1 cellular context compared by ENCODE assay signal in the genomic region with DNA sequence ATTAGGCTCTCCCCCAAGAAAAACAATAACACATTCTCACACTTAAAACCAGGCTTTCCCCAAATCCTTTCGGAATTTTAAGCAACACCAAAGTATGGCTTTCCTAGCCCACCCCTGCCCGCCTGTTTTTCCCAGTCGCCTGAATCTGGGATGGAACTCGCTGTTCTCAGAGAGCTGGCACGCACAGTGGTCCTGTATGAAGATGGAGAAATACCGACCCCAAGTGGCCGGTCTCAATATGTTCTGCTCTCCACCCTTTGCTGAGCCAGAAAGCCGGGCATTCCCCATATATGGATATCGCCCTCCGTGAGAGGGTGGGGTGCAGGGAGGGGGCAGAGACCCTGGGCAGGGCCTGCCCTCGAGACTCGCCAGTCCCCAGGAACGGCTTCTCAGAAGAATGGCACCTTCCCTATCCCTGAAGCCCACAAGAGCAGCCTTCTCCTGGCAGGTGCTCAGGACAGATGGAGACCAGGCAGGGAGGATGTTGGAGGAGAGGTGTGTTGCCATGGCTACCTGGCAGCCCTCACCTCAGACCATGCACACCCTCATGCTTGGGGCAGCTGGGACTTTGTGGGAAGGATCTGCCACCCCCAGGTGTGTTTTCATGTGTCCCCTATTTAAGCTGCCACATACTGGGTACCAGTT.
TF ChIP-seq lines count a peak whose summit lies in the region.

No MANE protein-coding gene starts in this region.

TF ChIP-seq in K562, 482 proteins besides CTCF, POLR2A, EP300 and RAD21 (continued from another document):
- TF ChIP-seq HINFP (tag; conservative IDR thresholded peaks at IDR 0.05; ENCODE audit: low read depth) (no peak), STAG1 (CRISPR knock-in tag; IDR thresholded peaks at IDR 0.05; ENCODE audit: borderline replicate concordance) (peak; percentile 92), TGIF2 (CRISPR knock-in tag; IDR thresholded peaks at IDR 0.05) (no peak), SRSF1 (IDR thresholded peaks at IDR 0.05; ENCODE audit: low read depth, low read length) (no peak), ZNF23 (CRISPR knock-in tag; IDR thresholded peaks at IDR 0.05) (no peak), SMC3 (conservative IDR thresholded peaks at IDR 0.05; ENCODE audit: insufficient read depth, low read depth, low read length) (peak; percentile 77), CBX8 (IDR thresholded peaks at IDR 0.05; ENCODE audit: borderline replicate concordance, extremely low read depth, low read depth, low read length, poor library complexity, severe bottlenecking) (no peak), WHSC1 (IDR thresholded peaks at IDR 0.05; ENCODE audit: low read length) (no peak), CCAR2 (IDR thresholded peaks at IDR 0.05; ENCODE audit: low read depth, low read length) (no peak), ZNF740 (CRISPR knock-in tag; IDR thresholded peaks at IDR 0.05) (no peak), ZNF740 (tag; IDR thresholded peaks at IDR 0.05) (no peak), ELK1 (CRISPR knock-in tag; IDR thresholded peaks at IDR 0.05) (no peak), CEBPB (tag; IDR thresholded peaks at IDR 0.05) (no peak), BRD4 (IDR thresholded peaks at IDR 0.05) (no peak), CC2D1A (IDR thresholded peaks at IDR 0.05) (0 out of 2 replicates have a peak, but pooled peaks have one; percentile 15), NFIC (IDR thresholded peaks at IDR 0.05) (no peak), DLX4 (CRISPR knock-in tag; IDR thresholded peaks at IDR 0.05) (no peak), HDAC8 (tag; IDR thresholded peaks at IDR 0.05) (no peak), JUND (IDR thresholded peaks at IDR 0.05; ENCODE audit: borderline replicate concordance, low read depth, low read length) (no peak), JUND (tag; IDR thresholded peaks at IDR 0.05; ENCODE audit: borderline replicate concordance, low read depth, low read length) (no peak), EHMT2 (IDR thresholded peaks at IDR 0.05) (no peak), VEZF1 (CRISPR knock-in tag; IDR thresholded peaks at IDR 0.05) (0 out of 2 replicates have a peak, but pooled peaks have one; percentile 19), STAT5B (CRISPR knock-in tag; IDR thresholded peaks at IDR 0.05) (no peak), HDAC3 (IDR thresholded peaks at IDR 0.05; ENCODE audit: borderline replicate concordance, partially characterized antibody) (no peak), HNRNPL (IDR thresholded peaks at IDR 0.05; ENCODE audit: low read depth, low read length) (no peak), NRF1 (conservative IDR thresholded peaks at IDR 0.05 in 1 of 2, IDR thresholded peaks at IDR 0.05 in 1 of 2) (peak; percentile 0 to 5; a peak in 1 of 4 replicates), CREBBP (IDR thresholded peaks at IDR 0.05; ENCODE audit: low read depth, low read length) (no peak)
- TF ChIP-seq, protein P1, sequence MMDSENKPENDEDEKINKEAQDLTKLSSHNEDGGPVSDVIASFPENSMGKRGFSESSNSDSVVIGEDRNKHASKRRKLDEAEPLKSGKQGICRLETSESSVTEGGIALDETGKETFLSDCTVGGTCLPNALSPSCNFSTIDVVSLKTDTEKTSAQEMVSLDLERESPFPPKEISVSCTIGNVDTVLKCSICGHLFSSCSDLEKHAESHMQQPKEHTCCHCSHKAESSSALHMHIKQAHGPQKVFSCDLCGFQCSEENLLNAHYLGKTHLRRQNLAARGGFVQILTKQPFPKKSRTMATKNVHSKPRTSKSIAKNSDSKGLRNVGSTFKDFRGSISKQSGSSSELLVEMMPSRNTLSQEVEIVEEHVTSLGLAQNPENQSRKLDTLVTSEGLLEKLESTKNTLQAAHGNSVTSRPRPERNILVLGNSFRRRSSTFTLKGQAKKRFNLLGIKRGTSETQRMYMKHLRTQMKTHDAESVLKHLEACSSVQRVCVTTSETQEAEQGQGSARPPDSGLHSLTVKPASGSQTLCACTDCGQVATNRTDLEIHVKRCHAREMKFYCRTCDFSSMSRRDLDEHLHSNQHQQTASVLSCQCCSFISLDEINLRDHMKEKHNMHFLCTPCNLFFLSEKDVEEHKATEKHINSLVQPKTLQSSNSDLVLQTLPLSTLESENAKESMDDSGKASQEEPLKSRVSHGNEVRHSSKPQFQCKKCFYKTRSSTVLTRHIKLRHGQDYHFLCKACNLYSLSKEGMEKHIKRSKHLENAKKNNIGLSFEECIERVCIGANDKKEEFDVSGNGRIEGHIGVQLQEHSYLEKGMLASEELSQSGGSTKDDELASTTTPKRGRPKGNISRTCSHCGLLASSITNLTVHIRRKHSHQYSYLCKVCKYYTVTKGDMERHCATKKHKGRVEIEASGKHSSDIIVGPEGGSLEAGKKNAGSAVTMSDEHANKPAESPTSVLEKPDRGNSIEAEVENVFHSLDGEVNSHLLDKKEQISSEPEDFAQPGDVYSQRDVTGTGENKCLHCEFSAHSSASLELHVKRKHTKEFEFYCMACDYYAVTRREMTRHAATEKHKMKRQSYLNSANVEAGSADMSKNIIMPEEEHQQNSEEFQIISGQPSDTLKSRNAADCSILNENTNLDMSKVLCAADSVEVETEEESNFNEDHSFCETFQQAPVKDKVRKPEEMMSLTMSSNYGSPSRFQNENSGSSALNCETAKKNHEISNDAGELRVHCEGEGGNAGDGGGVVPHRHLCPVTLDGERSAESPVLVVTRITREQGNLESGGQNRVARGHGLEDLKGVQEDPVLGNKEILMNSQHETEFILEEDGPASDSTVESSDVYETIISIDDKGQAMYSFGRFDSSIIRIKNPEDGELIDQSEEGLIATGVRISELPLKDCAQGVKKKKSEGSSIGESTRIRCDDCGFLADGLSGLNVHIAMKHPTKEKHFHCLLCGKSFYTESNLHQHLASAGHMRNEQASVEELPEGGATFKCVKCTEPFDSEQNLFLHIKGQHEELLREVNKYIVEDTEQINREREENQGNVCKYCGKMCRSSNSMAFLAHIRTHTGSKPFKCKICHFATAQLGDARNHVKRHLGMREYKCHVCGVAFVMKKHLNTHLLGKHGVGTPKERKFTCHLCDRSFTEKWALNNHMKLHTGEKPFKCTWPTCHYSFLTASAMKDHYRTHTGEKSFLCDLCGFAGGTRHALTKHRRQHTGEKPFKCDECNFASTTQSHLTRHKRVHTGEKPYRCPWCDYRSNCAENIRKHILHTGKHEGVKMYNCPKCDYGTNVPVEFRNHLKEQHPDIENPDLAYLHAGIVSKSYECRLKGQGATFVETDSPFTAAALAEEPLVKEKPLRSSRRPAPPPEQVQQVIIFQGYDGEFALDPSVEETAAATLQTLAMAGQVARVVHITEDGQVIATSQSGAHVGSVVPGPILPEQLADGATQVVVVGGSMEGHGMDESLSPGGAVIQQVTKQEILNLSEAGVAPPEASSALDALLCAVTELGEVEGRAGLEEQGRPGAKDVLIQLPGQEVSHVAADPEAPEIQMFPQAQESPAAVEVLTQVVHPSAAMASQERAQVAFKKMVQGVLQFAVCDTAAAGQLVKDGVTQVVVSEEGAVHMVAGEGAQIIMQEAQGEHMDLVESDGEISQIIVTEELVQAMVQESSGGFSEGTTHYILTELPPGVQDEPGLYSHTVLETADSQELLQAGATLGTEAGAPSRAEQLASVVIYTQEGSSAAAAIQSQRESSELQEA (IDR thresholded peaks at IDR 0.05; ENCODE audit: low read depth), result no peak
- TF ChIP-seq, protein P2, sequence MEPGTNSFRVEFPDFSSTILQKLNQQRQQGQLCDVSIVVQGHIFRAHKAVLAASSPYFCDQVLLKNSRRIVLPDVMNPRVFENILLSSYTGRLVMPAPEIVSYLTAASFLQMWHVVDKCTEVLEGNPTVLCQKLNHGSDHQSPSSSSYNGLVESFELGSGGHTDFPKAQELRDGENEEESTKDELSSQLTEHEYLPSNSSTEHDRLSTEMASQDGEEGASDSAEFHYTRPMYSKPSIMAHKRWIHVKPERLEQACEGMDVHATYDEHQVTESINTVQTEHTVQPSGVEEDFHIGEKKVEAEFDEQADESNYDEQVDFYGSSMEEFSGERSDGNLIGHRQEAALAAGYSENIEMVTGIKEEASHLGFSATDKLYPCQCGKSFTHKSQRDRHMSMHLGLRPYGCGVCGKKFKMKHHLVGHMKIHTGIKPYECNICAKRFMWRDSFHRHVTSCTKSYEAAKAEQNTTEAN (CRISPR knock-in tag; IDR thresholded peaks at IDR 0.05), result no peak
